Comparison of ENCODE assay signal across 1 cellular context in the genomic region with DNA sequence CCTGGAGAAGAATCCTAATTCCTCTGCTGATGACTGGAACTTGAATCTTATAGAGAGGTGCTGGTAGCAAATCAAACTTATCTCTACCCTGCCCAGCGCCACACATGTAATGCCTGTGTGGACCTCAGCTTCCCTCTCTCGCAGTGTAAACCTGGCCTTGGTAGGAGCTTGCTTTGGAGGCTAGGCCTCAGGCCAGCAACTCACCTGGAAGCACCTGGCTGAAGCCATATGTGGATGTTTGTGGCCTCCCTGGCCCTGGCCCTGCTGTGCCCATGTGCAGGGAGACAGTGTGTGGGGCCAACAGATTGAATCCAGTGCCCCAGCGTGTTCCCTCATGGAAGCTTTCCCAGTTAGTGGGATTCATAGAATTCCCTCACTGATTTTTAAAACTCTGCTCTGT.
TF ChIP-seq lines count a peak whose summit lies in the region.

No MANE protein-coding gene starts in this region.

TF ChIP-seq in H1, 55 proteins besides CTCF, POLR2A, EP300 and RAD21:
- TF ChIP-seq HDAC6 (IDR thresholded peaks at IDR 0.05; ENCODE audit: low read depth, low read length), result no peak
- TF ChIP-seq KDM1A (IDR thresholded peaks at IDR 0.05; ENCODE audit: borderline replicate concordance, low read length), result no peak
- no peak for TF ChIP-seq HDAC2 (IDR thresholded peaks at IDR 0.05; ENCODE audit: borderline replicate concordance in 1 of 2, low read depth in 2 of 2, low read length in 2 of 2)
- no peak for TF ChIP-seq RFX5 (IDR thresholded peaks at IDR 0.05; ENCODE audit: borderline replicate concordance, low read depth, low read length)
- TF ChIP-seq EGR1 (IDR thresholded peaks at IDR 0.05; ENCODE audit: borderline replicate concordance, low read depth, low read length), result no peak
- no peak for TF ChIP-seq TBP (IDR thresholded peaks at IDR 0.05; ENCODE audit: low read depth, low read length)
- no peak for TF ChIP-seq CHD1 (IDR thresholded peaks at IDR 0.05; ENCODE audit: low read depth, low read length)
- no peak for TF ChIP-seq SIX5 (IDR thresholded peaks at IDR 0.05; ENCODE audit: low read depth, low read length)
- TF ChIP-seq YY1 (IDR thresholded peaks at IDR 0.05; ENCODE audit: low read depth, low read length), result no peak
- TF ChIP-seq, protein P1, sequence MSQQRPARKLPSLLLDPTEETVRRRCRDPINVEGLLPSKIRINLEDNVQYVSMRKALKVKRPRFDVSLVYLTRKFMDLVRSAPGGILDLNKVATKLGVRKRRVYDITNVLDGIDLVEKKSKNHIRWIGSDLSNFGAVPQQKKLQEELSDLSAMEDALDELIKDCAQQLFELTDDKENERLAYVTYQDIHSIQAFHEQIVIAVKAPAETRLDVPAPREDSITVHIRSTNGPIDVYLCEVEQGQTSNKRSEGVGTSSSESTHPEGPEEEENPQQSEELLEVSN (IDR thresholded peaks at IDR 0.05), result no peak
- TF ChIP-seq SP2 (IDR thresholded peaks at IDR 0.05; ENCODE audit: low read length), result no peak
- no peak for TF ChIP-seq NANOG (IDR thresholded peaks at IDR 0.05; ENCODE audit: insufficient read depth, low read depth, low read length, poor library complexity, severe bottlenecking)
- no peak for TF ChIP-seq SRF (IDR thresholded peaks at IDR 0.05; ENCODE audit: low read depth, low read length)
- TF ChIP-seq, protein P2, sequence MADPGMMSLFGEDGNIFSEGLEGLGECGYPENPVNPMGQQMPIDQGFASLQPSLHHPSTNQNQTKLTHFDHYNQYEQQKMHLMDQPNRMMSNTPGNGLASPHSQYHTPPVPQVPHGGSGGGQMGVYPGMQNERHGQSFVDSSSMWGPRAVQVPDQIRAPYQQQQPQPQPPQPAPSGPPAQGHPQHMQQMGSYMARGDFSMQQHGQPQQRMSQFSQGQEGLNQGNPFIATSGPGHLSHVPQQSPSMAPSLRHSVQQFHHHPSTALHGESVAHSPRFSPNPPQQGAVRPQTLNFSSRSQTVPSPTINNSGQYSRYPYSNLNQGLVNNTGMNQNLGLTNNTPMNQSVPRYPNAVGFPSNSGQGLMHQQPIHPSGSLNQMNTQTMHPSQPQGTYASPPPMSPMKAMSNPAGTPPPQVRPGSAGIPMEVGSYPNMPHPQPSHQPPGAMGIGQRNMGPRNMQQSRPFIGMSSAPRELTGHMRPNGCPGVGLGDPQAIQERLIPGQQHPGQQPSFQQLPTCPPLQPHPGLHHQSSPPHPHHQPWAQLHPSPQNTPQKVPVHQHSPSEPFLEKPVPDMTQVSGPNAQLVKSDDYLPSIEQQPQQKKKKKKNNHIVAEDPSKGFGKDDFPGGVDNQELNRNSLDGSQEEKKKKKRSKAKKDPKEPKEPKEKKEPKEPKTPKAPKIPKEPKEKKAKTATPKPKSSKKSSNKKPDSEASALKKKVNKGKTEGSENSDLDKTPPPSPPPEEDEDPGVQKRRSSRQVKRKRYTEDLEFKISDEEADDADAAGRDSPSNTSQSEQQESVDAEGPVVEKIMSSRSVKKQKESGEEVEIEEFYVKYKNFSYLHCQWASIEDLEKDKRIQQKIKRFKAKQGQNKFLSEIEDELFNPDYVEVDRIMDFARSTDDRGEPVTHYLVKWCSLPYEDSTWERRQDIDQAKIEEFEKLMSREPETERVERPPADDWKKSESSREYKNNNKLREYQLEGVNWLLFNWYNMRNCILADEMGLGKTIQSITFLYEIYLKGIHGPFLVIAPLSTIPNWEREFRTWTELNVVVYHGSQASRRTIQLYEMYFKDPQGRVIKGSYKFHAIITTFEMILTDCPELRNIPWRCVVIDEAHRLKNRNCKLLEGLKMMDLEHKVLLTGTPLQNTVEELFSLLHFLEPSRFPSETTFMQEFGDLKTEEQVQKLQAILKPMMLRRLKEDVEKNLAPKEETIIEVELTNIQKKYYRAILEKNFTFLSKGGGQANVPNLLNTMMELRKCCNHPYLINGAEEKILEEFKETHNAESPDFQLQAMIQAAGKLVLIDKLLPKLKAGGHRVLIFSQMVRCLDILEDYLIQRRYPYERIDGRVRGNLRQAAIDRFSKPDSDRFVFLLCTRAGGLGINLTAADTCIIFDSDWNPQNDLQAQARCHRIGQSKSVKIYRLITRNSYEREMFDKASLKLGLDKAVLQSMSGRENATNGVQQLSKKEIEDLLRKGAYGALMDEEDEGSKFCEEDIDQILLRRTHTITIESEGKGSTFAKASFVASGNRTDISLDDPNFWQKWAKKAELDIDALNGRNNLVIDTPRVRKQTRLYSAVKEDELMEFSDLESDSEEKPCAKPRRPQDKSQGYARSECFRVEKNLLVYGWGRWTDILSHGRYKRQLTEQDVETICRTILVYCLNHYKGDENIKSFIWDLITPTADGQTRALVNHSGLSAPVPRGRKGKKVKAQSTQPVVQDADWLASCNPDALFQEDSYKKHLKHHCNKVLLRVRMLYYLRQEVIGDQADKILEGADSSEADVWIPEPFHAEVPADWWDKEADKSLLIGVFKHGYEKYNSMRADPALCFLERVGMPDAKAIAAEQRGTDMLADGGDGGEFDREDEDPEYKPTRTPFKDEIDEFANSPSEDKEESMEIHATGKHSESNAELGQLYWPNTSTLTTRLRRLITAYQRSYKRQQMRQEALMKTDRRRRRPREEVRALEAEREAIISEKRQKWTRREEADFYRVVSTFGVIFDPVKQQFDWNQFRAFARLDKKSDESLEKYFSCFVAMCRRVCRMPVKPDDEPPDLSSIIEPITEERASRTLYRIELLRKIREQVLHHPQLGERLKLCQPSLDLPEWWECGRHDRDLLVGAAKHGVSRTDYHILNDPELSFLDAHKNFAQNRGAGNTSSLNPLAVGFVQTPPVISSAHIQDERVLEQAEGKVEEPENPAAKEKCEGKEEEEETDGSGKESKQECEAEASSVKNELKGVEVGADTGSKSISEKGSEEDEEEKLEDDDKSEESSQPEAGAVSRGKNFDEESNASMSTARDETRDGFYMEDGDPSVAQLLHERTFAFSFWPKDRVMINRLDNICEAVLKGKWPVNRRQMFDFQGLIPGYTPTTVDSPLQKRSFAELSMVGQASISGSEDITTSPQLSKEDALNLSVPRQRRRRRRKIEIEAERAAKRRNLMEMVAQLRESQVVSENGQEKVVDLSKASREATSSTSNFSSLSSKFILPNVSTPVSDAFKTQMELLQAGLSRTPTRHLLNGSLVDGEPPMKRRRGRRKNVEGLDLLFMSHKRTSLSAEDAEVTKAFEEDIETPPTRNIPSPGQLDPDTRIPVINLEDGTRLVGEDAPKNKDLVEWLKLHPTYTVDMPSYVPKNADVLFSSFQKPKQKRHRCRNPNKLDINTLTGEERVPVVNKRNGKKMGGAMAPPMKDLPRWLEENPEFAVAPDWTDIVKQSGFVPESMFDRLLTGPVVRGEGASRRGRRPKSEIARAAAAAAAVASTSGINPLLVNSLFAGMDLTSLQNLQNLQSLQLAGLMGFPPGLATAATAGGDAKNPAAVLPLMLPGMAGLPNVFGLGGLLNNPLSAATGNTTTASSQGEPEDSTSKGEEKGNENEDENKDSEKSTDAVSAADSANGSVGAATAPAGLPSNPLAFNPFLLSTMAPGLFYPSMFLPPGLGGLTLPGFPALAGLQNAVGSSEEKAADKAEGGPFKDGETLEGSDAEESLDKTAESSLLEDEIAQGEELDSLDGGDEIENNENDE (IDR thresholded peaks at IDR 0.05; ENCODE audit: insufficient replicate concordance, low read length), result no peak
